In genomic region chr4:155592568-155593343, GRCh38 we compare ENCODE assay signal across 1 cellular context.
TF ChIP-seq lines count a peak whose summit lies in the region.

No MANE protein-coding gene starts in this region.

TF ChIP-seq in IMR-90, 13 proteins besides CTCF, POLR2A, EP300 and RAD21 (continued from another document):
- no peak for TF ChIP-seq MAFK (IDR thresholded peaks at IDR 0.05; ENCODE audit: low read depth, low read length)
- no peak for TF ChIP-seq NFE2L2 (IDR thresholded peaks at IDR 0.05; ENCODE audit: low read depth, low read length)
- no peak for TF ChIP-seq SMC3 (IDR thresholded peaks at IDR 0.05; ENCODE audit: low read depth, low read length)
- TF ChIP-seq CEBPB (IDR thresholded peaks at IDR 0.05; ENCODE audit: low read depth, low read length): no peak
- no peak for TF ChIP-seq USF2 (IDR thresholded peaks at IDR 0.05; ENCODE audit: low read depth, low read length)
